15 cellular contexts compared by ENCODE assay signal in genomic region chr4:155899891-155900290, GRCh38. TPM values are rescaled to one million over a fixed set of nuclear protein-coding genes. Genes with fewer than 3 reads are reported as not detected.
"Had no signal": no experiment of that assay in that cellular context is flagged by ENCODE, and none has a peak within 500 bp of the region (broad histone marks: within the 10 kb centered on the region; RNA-seq: fewer than 3 reads in every experiment).

No MANE protein-coding gene starts in this region.

- H3K36me3 Mint-ChIP-seq: activated naive CD4-positive, alpha-beta T cell treated with anti-CD3 and anti-CD28 coated beads, Interleukin-2, amount 50 U/mL, for 24 hours; brain had no signal

- H3K9me3 Mint-ChIP-seq: activated CD4-positive, alpha-beta T cell treated with anti-CD3 and anti-CD28 coated beads, Interleukin-2, amount 10 ng/mL, durations not matched to agents 7 days and 5 days had no signal

- H3K4me1 Mint-ChIP-seq: activated B cell treated with CpG ODN at 0.5 μM for 24 hours; activated CD4-positive, alpha-beta T cell treated with anti-CD3 and anti-CD28 coated beads, Interleukin-2, amount 10 ng/mL, durations not matched to agents 7 days and 5 days; activated naive CD4-positive, alpha-beta T cell treated with anti-CD3 and anti-CD28 coated beads, Interleukin-2, amount 50 U/mL, for 24 hours had no signal

- DNase-seq: activated B cell treated with CpG ODN at 0.5 μM for 24 hours; activated CD4-positive, alpha-beta T cell treated with anti-CD3 and anti-CD28 coated beads, Interleukin-2, amount 10 ng/mL, durations not matched to agents 7 days and 5 days; amniotic stem cell; erythroblast; retina; T-helper 1 cell; thyroid gland had no signal

- H3K27me3 Mint-ChIP-seq: activated B cell treated with CpG ODN at 0.5 μM for 24 hours; brain; dendritic cell treated with granulocyte-macrophage colony-stimulating factor and Interleukin-4, amounts not matched to agents 40 ng/mL and 50 ng/mL, for 4 days had no signal

- H3K4me3 Mint-ChIP-seq: activated B cell treated with CpG ODN at 0.5 μM for 24 hours; activated CD4-positive, alpha-beta T cell treated with anti-CD3 and anti-CD28 coated beads, Interleukin-2, amount 10 ng/mL, durations not matched to agents 7 days and 5 days; activated naive CD4-positive, alpha-beta T cell treated with anti-CD3 and anti-CD28 coated beads, Interleukin-2, amount 50 U/mL, for 24 hours; brain; dendritic cell treated with granulocyte-macrophage colony-stimulating factor and Interleukin-4, amounts not matched to agents 40 ng/mL and 50 ng/mL, for 4 days had no signal

- H3K27ac Mint-ChIP-seq: activated B cell treated with CpG ODN at 0.5 μM for 24 hours; activated CD4-positive, alpha-beta T cell treated with anti-CD3 and anti-CD28 coated beads, Interleukin-2, amount 10 ng/mL, durations not matched to agents 7 days and 5 days; activated naive CD4-positive, alpha-beta T cell treated with anti-CD3 and anti-CD28 coated beads, Interleukin-2, amount 50 U/mL, for 24 hours; dendritic cell treated with granulocyte-macrophage colony-stimulating factor and Interleukin-4, amounts not matched to agents 40 ng/mL and 50 ng/mL, for 4 days had no signal

RNA-seq across cellular contexts. Expression of gene TDO2, which starts 3.6 kb away (rescaled TPM):
- total RNA-seq: activated B cell treated with CpG ODN at 0.5 μM for 24 hours; activated CD4-positive, alpha-beta T cell treated with anti-CD3 and anti-CD28 coated beads, Interleukin-2, amount 10 ng/mL, durations not matched to agents 7 days and 5 days; activated CD8-positive, alpha-beta memory T cell treated with anti-CD3 and anti-CD28 coated beads for 36 hours; glomerular endothelial cell; skeletal muscle tissue; thyroid gland had no signal

RNA-seq across cellular contexts. Expression of gene ASIC5, which starts 33.8 kb away (rescaled TPM):
- total RNA-seq: activated B cell treated with CpG ODN at 0.5 μM for 24 hours; activated CD4-positive, alpha-beta T cell treated with anti-CD3 and anti-CD28 coated beads, Interleukin-2, amount 10 ng/mL, durations not matched to agents 7 days and 5 days; activated CD8-positive, alpha-beta memory T cell treated with anti-CD3 and anti-CD28 coated beads for 36 hours; glomerular endothelial cell; left lobe of liver; SK-MEL-5; skeletal muscle tissue; thyroid gland had no signal
